ENCODE assay signal across 10 cellular contexts in the genomic region with DNA sequence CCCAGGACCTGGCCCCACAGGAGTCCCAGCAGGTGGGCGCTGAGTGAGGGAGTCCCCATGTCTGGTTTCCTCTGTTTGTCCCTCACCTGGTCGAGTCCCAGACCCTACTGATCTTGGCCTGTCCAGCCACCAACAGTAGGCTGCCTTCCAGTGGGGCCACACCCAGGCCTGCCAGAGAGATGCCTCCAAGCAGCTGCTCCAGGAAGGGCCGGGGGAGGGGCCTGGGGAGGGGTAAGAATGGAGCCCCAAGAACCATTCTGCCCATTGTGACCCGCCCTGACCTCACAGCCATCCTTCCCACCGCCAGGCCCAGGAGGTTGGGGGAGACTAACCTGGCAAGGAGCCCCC. TPM values are rescaled to one million over a fixed set of nuclear protein-coding genes. Genes with fewer than 3 reads are reported as not detected.
DNase-seq lines count a peak whose midpoint lies in the region; ATAC-seq and TF ChIP-seq lines count a peak whose summit lies in the region.
"Had no signal": no experiment of that assay in that cellular context is flagged by ENCODE, and none has a peak within 500 bp of the region (broad histone marks: within the 10 kb centered on the region; RNA-seq: fewer than 3 reads in every experiment).

No MANE protein-coding gene starts in this region.

- POLR2A ChIA-PET in activated naive CD8-positive, alpha-beta T cell treated with anti-CD3 and anti-CD28 coated beads, Interleukin-2, amount 10 ng/mL, durations not matched to agents 7 days and 5 days (lab: Charles Lee) = interaction anchor here (1.0 to 1.2 kb wide), 2 partner anchors 44 to 159 kb away, joined by 3 read pairs; no protein-coding TSS in a partner anchor

- DNase-seq in activated CD8-positive, alpha-beta memory T cell treated with anti-CD3 and anti-CD28 coated beads, Interleukin-2, amount 10 ng/mL, durations not matched to agents 7 days and 5 days = no peak
- no peak for DNase-seq in activated CD8-positive, alpha-beta memory T cell treated with anti-CD3 and anti-CD28 coated beads for 24 hours
- DNase-seq in activated naive CD8-positive, alpha-beta T cell treated with anti-CD3 and anti-CD28 coated beads, Interleukin-2, amount 10 ng/mL, durations not matched to agents 7 days and 5 days = no peak
- DNase-seq in left colon (peak; percentile 71 to 73), thoracic aorta (ENCODE audit: low spot score) (no peak), OCI-M2 (lab: John Stamatoyannopoulos, UW; ENCODE audit: unreplicated experiment) (no peak), hepatic stellate cell (ENCODE audit: low spot score) (no peak)
- DNase-seq: EL, KG1 had no signal

- peaks cover 9% of the 10 kb centered on the region for H3K4me1 Mint-ChIP-seq in activated CD8-positive, alpha-beta memory T cell treated with anti-CD3 and anti-CD28 coated beads, Interleukin-2, amount 10 ng/mL, durations not matched to agents 7 days and 5 days
- peaks cover 10% of the 10 kb centered on the region for H3K4me1 Mint-ChIP-seq in activated naive CD8-positive, alpha-beta T cell treated with anti-CD3 and anti-CD28 coated beads, Interleukin-2, amount 10 ng/mL, durations not matched to agents 7 days and 5 days

- no peaks in the 10 kb centered on the region for H3K9me3 Mint-ChIP-seq in activated CD8-positive, alpha-beta memory T cell treated with anti-CD3 and anti-CD28 coated beads, Interleukin-2, amount 10 ng/mL, durations not matched to agents 7 days and 5 days (ENCODE audit: low read depth)
- H3K9me3 Mint-ChIP-seq in activated naive CD8-positive, alpha-beta T cell treated with anti-CD3 and anti-CD28 coated beads, Interleukin-2, amount 10 ng/mL, durations not matched to agents 7 days and 5 days = no peaks in the 10 kb centered on the region

- no peaks in the 10 kb centered on the region for H3K36me3 Mint-ChIP-seq in activated CD8-positive, alpha-beta memory T cell treated with anti-CD3 and anti-CD28 coated beads, Interleukin-2, amount 10 ng/mL, durations not matched to agents 7 days and 5 days
- no peaks in the 10 kb centered on the region for H3K36me3 Mint-ChIP-seq in activated naive CD8-positive, alpha-beta T cell treated with anti-CD3 and anti-CD28 coated beads, Interleukin-2, amount 10 ng/mL, durations not matched to agents 7 days and 5 days

- H3K4me1 ChIP-seq in thoracic aorta (ENCODE audit: control insufficient read depth in 1 of 2, low read depth in 2 of 2) = peaks cover 10 to 16% of the 10 kb centered on the region in 2 donors

- no peak for TF ChIP-seq CTCF in thoracic aorta (IDR thresholded peaks at IDR 0.05)

- intact Hi-C loops in left colon (cut with DNase I, micrococcal nuclease) = loop anchor here (5.0 to 10.0 kb wide), 3 partner anchors 90 to 297 kb away; partner anchors contain the start of gene WFIKKN2 (in 1 of the 2)

- peak overlapping the region; percentile 30 to 71 for H3K27ac ChIP-seq in thoracic aorta

- no peak for ATAC-seq in activated CD8-positive, alpha-beta memory T cell treated with anti-CD3 and anti-CD28 coated beads, Interleukin-2, amount 10 ng/mL, durations not matched to agents 7 days and 5 days
- no peak for ATAC-seq in activated naive CD8-positive, alpha-beta T cell treated with anti-CD3 and anti-CD28 coated beads, Interleukin-2, amount 10 ng/mL, durations not matched to agents 7 days and 5 days (ENCODE audit: low read depth)
- peak; percentile 33 for ATAC-seq in left colon
- ATAC-seq in thoracic aorta (ENCODE audit: insufficient number of reproducible peaks, low FRiP score, low read depth) = no peak
- ATAC-seq in HG02642 (IDR thresholded peaks at IDR 0.05; ENCODE audit: poor library complexity, unreplicated experiment) = no peak

- H3K27me3 ChIP-seq in thoracic aorta (replicated peaks; ENCODE audit: insufficient read depth) = no peaks in the 10 kb centered on the region

- H3K4me3 Mint-ChIP-seq in activated CD8-positive, alpha-beta memory T cell treated with anti-CD3 and anti-CD28 coated beads, Interleukin-2, amount 10 ng/mL, durations not matched to agents 7 days and 5 days = peak overlapping the region; percentile 75
- peak overlapping the region; percentile 86 for H3K4me3 Mint-ChIP-seq in activated naive CD8-positive, alpha-beta T cell treated with anti-CD3 and anti-CD28 coated beads, Interleukin-2, amount 10 ng/mL, durations not matched to agents 7 days and 5 days

- H3K27me3 Mint-ChIP-seq in activated CD8-positive, alpha-beta memory T cell treated with anti-CD3 and anti-CD28 coated beads, Interleukin-2, amount 10 ng/mL, durations not matched to agents 7 days and 5 days = peaks cover 9% of the 10 kb centered on the region
- peaks cover 15% of the 10 kb centered on the region for H3K27me3 Mint-ChIP-seq in activated naive CD8-positive, alpha-beta T cell treated with anti-CD3 and anti-CD28 coated beads, Interleukin-2, amount 10 ng/mL, durations not matched to agents 7 days and 5 days

- no peaks in the 10 kb centered on the region for H3K36me3 ChIP-seq in thoracic aorta

- H3K4me3 ChIP-seq in thoracic aorta = peak overlapping the region; percentile 87

- H3K27ac Mint-ChIP-seq in activated CD8-positive, alpha-beta memory T cell treated with anti-CD3 and anti-CD28 coated beads, Interleukin-2, amount 10 ng/mL, durations not matched to agents 7 days and 5 days = peak overlapping the region; percentile 76
- peak overlapping the region; percentile 85 for H3K27ac Mint-ChIP-seq in activated naive CD8-positive, alpha-beta T cell treated with anti-CD3 and anti-CD28 coated beads, Interleukin-2, amount 10 ng/mL, durations not matched to agents 7 days and 5 days

- H3K9me3 ChIP-seq in thoracic aorta = no peaks in the 10 kb centered on the region

- CTCF ChIA-PET in activated CD8-positive, alpha-beta memory T cell treated with anti-CD3 and anti-CD28 coated beads, Interleukin-2, amount 10 ng/mL, durations not matched to agents 7 days and 5 days (lab: Charles Lee) = interaction anchor here (1.0 to 3.2 kb wide), 7 partner anchors 13 to 304 kb away, joined by 3 to 15 read pairs (median 8); partner anchors contain the start of gene CACNA1G

RNA-seq across cellular contexts. Expression of gene SPATA20, which starts 0.7 kb away (rescaled TPM):
- total RNA-seq in activated CD8-positive, alpha-beta memory T cell treated with anti-CD3 and anti-CD28 coated beads, Interleukin-2, amount 10 ng/mL, durations not matched to agents 7 days and 5 days = 10 to 100 TPM; 29.9 to 35.2 TPM
- 10 to 100 TPM; 31.3 to 33.1 TPM for total RNA-seq in activated naive CD8-positive, alpha-beta T cell treated with anti-CD3 and anti-CD28 coated beads, Interleukin-2, amount 10 ng/mL, durations not matched to agents 7 days and 5 days
- total RNA-seq in left colon = 10 to 100 TPM; 61.1 to 66.7 TPM
- 100 to 1,000 TPM in 1 of 2 donors, 10 to 100 TPM in 1; 82.8 to 118 TPM for total RNA-seq in thoracic aorta

RNA-seq across cellular contexts. Expression of gene CACNA1G, which starts 12.8 kb away (rescaled TPM):
- total RNA-seq in activated CD8-positive, alpha-beta memory T cell treated with anti-CD3 and anti-CD28 coated beads, Interleukin-2, amount 10 ng/mL, durations not matched to agents 7 days and 5 days = not detected
- total RNA-seq in activated naive CD8-positive, alpha-beta T cell treated with anti-CD3 and anti-CD28 coated beads, Interleukin-2, amount 10 ng/mL, durations not matched to agents 7 days and 5 days = under 1 TPM in 1 of 2 experiments, not detected in 1; 0.11 TPM
- under 1 TPM; 0.03 to 0.06 TPM for total RNA-seq in left colon
- 1 to 10 TPM in 1 of 2 donors, under 1 TPM in 1; 0.27 to 2.3 TPM for total RNA-seq in thoracic aorta

RNA-seq across cellular contexts. Expression of gene EPN3, which starts 15.2 kb away (rescaled TPM):
- total RNA-seq in activated CD8-positive, alpha-beta memory T cell treated with anti-CD3 and anti-CD28 coated beads, Interleukin-2, amount 10 ng/mL, durations not matched to agents 7 days and 5 days = not detected
- total RNA-seq in activated naive CD8-positive, alpha-beta T cell treated with anti-CD3 and anti-CD28 coated beads, Interleukin-2, amount 10 ng/mL, durations not matched to agents 7 days and 5 days = not detected
- total RNA-seq in left colon (10 to 100 TPM; 40.1 to 58.5 TPM), thoracic aorta (1 to 10 TPM in 1 of 2 donors, not detected in 1; 1.4 TPM)

RNA-seq across cellular contexts. Expression of gene MYCBPAP, which starts 39.5 kb away (rescaled TPM):
- total RNA-seq in activated CD8-positive, alpha-beta memory T cell treated with anti-CD3 and anti-CD28 coated beads, Interleukin-2, amount 10 ng/mL, durations not matched to agents 7 days and 5 days = 10 to 100 TPM in 1 of 2 experiments, 1 to 10 TPM in 1; 6.7 to 13.9 TPM
- 1 to 10 TPM; 4.0 to 4.4 TPM for total RNA-seq in activated naive CD8-positive, alpha-beta T cell treated with anti-CD3 and anti-CD28 coated beads, Interleukin-2, amount 10 ng/mL, durations not matched to agents 7 days and 5 days
- total RNA-seq in left colon = 1 to 10 TPM; 2.1 to 2.8 TPM
- total RNA-seq in thoracic aorta = under 1 TPM; 0.56 to 0.68 TPM

Comparison
In these comparisons a context has a peak if more than half of its experiments do, and no peak if none do; other contexts are left out.
1. DNase-seq: peak in left colon (2 of 2); none in activated CD8-positive, alpha-beta memory T cell treated with anti-CD3 and anti-CD28 coated beads, Interleukin-2, amount 10 ng/mL, durations not matched to agents 7 days and 5 days (single experiment), activated CD8-positive, alpha-beta memory T cell treated with anti-CD3 and anti-CD28 coated beads for 24 hours (single experiment), activated naive CD8-positive, alpha-beta T cell treated with anti-CD3 and anti-CD28 coated beads, Interleukin-2, amount 10 ng/mL, durations not matched to agents 7 days and 5 days (single experiment), thoracic aorta (single experiment), OCI-M2 (single experiment) and hepatic stellate cell (single experiment).
2. RNA of gene EPN3, which starts 15.2 kb away (total RNA-seq): 40.1 to 58.5 TPM in left colon; 1.4 TPM in thoracic aorta, not detected in activated CD8-positive, alpha-beta memory T cell treated with anti-CD3 and anti-CD28 coated beads, Interleukin-2, amount 10 ng/mL, durations not matched to agents 7 days and 5 days and not detected in activated naive CD8-positive, alpha-beta T cell treated with anti-CD3 and anti-CD28 coated beads, Interleukin-2, amount 10 ng/mL, durations not matched to agents 7 days and 5 days; every median in the first group is over 10 times any median in the second.